1 cellular context compared by ENCODE assay signal in the genomic region with DNA sequence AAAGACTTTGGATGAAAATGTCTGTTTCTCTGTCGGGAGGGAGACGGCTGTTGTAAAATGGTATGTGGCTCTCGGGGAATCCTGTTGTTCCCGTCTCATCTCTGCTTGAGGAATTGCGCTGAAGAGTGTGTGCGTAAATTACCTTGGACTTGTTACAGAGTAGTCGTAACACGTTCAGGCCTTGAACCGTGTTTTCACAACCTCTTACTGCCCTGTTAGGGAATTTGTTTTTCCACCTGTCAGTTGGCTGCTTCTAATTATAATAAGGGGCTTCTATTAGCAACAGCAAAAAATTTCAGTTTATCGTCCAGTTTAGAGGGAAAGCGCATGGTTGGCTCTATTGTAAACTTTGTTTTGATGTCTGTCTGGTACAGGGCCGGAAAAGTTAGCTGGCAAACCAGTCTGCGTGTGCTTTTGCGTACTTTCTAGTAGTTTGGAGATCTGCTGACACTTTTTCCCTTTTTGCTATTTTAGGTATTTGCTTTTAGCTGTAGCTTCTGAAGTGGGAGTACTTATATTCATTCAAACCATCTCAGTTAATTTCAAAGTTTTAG.
TF ChIP-seq lines count a peak whose summit lies in the region.

No MANE protein-coding gene starts in this region.

TF ChIP-seq in HEK293, 187 proteins besides CTCF, POLR2A, EP300 and RAD21 (continued from another document):
- TF ChIP-seq, protein P1, sequence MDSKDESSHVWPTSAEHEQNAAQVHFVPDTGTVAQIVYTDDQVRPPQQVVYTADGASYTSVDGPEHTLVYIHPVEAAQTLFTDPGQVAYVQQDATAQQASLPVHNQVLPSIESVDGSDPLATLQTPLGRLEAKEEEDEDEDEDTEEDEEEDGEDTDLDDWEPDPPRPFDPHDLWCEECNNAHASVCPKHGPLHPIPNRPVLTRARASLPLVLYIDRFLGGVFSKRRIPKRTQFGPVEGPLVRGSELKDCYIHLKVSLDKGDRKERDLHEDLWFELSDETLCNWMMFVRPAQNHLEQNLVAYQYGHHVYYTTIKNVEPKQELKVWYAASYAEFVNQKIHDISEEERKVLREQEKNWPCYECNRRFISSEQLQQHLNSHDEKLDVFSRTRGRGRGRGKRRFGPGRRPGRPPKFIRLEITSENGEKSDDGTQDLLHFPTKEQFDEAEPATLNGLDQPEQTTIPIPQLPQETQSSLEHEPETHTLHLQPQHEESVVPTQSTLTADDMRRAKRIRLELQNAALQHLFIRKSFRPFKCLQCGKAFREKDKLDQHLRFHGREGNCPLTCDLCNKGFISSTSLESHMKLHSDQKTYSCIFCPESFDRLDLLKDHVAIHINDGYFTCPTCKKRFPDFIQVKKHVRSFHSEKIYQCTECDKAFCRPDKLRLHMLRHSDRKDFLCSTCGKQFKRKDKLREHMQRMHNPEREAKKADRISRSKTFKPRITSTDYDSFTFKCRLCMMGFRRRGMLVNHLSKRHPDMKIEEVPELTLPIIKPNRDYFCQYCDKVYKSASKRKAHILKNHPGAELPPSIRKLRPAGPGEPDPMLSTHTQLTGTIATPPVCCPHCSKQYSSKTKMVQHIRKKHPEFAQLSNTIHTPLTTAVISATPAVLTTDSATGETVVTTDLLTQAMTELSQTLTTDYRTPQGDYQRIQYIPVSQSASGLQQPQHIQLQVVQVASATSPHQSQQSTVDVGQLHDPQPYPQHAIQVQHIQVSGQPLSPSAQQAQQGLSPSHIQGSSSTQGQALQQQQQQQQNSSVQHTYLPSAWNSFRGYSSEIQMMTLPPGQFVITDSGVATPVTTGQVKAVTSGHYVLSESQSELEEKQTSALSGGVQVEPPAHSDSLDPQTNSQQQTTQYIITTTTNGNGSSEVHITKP (tag by site-specific recombination; IDR thresholded peaks at IDR 0.05) = 0 out of 2 replicates have a peak, but pooled peaks have one; percentile 29
- TF ChIP-seq ZEB2 (tag by site-specific recombination; IDR thresholded peaks at IDR 0.05) (peak; percentile 53; the same call in 1 of the 2 replicates), OSR2 (tag by site-specific recombination; IDR thresholded peaks at IDR 0.05) (no peak), ZBTB17 (tag by site-specific recombination; IDR thresholded peaks at IDR 0.05) (peak; percentile 56; the same call in 1 of the 2 replicates), SP7 (tag by site-specific recombination; IDR thresholded peaks at IDR 0.05) (peak; percentile 46), ZNF843 (tag by site-specific recombination; IDR thresholded peaks at IDR 0.05) (peak; percentile 3; the same call in 1 of the 2 replicates), PRDM1 (tag by site-specific recombination; IDR thresholded peaks at IDR 0.05) (peak; percentile 55; the same call in 1 of the 2 replicates), ZNF24 (tag by site-specific recombination; IDR thresholded peaks at IDR 0.05) (0 out of 2 replicates have a peak, but pooled peaks have one; percentile 16), ZNF354C (tag by site-specific recombination; IDR thresholded peaks at IDR 0.05; ENCODE audit: borderline replicate concordance, low read depth) (no peak), HOXD13 (CRISPR knock-in tag; IDR thresholded peaks at IDR 0.05; ENCODE audit: borderline replicate concordance) (peak; percentile 34; the same call in 1 of the 2 replicates), ZNF561 (tag by site-specific recombination; IDR thresholded peaks at IDR 0.05; ENCODE audit: borderline replicate concordance) (peak; percentile 6; the same call in 1 of the 2 replicates), ZNF664 (tag by site-specific recombination; IDR thresholded peaks at IDR 0.05) (peak; percentile 40; the same call in 1 of the 2 replicates), ZNF768 (tag by site-specific recombination; IDR thresholded peaks at IDR 0.05) (no peak), ZXDB (tag by site-specific recombination; IDR thresholded peaks at IDR 0.05) (peak; percentile 48; the same call in 1 of the 2 replicates), ZNF341 (tag by site-specific recombination; IDR thresholded peaks at IDR 0.05; ENCODE audit: low read depth) (peak; percentile 91), KLF9 (tag by site-specific recombination; IDR thresholded peaks at IDR 0.05; ENCODE audit: low read depth) (0 out of 2 replicates have a peak, but pooled peaks have one; percentile 5), ZNF629 (tag by site-specific recombination; IDR thresholded peaks at IDR 0.05) (no peak; the same call in 1 of the 2 replicates), SCRT1 (tag by site-specific recombination; IDR thresholded peaks at IDR 0.05; ENCODE audit: borderline replicate concordance) (0 out of 2 replicates have a peak, but pooled peaks have one; percentile 8)
- TF ChIP-seq, protein P2, sequence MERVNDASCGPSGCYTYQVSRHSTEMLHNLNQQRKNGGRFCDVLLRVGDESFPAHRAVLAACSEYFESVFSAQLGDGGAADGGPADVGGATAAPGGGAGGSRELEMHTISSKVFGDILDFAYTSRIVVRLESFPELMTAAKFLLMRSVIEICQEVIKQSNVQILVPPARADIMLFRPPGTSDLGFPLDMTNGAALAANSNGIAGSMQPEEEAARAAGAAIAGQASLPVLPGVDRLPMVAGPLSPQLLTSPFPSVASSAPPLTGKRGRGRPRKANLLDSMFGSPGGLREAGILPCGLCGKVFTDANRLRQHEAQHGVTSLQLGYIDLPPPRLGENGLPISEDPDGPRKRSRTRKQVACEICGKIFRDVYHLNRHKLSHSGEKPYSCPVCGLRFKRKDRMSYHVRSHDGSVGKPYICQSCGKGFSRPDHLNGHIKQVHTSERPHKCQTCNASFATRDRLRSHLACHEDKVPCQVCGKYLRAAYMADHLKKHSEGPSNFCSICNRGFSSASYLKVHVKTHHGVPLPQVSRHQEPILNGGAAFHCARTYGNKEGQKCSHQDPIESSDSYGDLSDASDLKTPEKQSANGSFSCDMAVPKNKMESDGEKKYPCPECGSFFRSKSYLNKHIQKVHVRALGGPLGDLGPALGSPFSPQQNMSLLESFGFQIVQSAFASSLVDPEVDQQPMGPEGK (tag by site-specific recombination; IDR thresholded peaks at IDR 0.05) = 0 out of 2 replicates have a peak, but pooled peaks have one; percentile 7
- TF ChIP-seq, protein P3, sequence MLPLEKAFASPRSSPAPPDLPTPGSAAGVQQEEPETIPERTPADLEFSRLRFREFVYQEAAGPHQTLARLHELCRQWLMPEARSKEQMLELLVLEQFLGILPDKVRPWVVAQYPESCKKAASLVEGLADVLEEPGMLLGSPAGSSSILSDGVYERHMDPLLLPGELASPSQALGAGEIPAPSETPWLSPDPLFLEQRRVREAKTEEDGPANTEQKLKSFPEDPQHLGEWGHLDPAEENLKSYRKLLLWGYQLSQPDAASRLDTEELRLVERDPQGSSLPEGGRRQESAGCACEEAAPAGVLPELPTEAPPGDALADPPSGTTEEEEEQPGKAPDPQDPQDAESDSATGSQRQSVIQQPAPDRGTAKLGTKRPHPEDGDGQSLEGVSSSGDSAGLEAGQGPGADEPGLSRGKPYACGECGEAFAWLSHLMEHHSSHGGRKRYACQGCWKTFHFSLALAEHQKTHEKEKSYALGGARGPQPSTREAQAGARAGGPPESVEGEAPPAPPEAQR (tag by site-specific recombination; IDR thresholded peaks at IDR 0.05) = no peak
- TF ChIP-seq, protein P4, sequence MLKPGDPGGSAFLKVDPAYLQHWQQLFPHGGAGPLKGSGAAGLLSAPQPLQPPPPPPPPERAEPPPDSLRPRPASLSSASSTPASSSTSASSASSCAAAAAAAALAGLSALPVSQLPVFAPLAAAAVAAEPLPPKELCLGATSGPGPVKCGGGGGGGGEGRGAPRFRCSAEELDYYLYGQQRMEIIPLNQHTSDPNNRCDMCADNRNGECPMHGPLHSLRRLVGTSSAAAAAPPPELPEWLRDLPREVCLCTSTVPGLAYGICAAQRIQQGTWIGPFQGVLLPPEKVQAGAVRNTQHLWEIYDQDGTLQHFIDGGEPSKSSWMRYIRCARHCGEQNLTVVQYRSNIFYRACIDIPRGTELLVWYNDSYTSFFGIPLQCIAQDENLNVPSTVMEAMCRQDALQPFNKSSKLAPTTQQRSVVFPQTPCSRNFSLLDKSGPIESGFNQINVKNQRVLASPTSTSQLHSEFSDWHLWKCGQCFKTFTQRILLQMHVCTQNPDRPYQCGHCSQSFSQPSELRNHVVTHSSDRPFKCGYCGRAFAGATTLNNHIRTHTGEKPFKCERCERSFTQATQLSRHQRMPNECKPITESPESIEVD (tag by site-specific recombination; IDR thresholded peaks at IDR 0.05) = peak; percentile 72
